ENCODE assay signal across 8 cellular contexts in genomic region chr17:32266389-32267269, GRCh38. TPM values are rescaled to one million over a fixed set of nuclear protein-coding genes. Genes with fewer than 3 reads are reported as not detected.
DNase-seq lines count a peak whose midpoint lies in the region; ATAC-seq and TF ChIP-seq lines count a peak whose summit lies in the region.

No MANE protein-coding gene starts in this region.

- H4K5ac ChIP-seq in H9 (ENCODE audit: insufficient read length, low read depth, low read length): no peak overlapping the region

- no peak overlapping the region for H3K27ac ChIP-seq in H9 (ENCODE audit: insufficient read length, low read depth, low read length)

- no peaks in the 10 kb centered on the region for H3K79me2 ChIP-seq in H9 (ENCODE audit: insufficient read depth, low read length)

- H3K9me3 Mint-ChIP-seq in H9 (no peaks in the 10 kb centered on the region), nephron progenitor cell (no peaks in the 10 kb centered on the region)
- H3K9me3 Mint-ChIP-seq in T-helper 1 cell treated with Interleukin-12 subunit alpha and Interleukin-12 subunit beta and Interleukin-4 antibody, amounts not matched to agents 30 μg/mL and 1 μg/mL, for 36 hours: no peaks in the 10 kb centered on the region
- H3K9me3 Mint-ChIP-seq in effector memory CD8-positive, alpha-beta T cell: no peaks in the 10 kb centered on the region

- H3K14ac ChIP-seq in H9 (ENCODE audit: insufficient read depth, low read length): no peak overlapping the region

- H3K4me3 Mint-ChIP-seq in H9 (peak overlapping the region; percentile 74 to 85), nephron progenitor cell (peak overlapping the region; percentile 77)
- peak overlapping the region; percentile 78 for H3K4me3 Mint-ChIP-seq in T-helper 1 cell treated with Interleukin-12 subunit alpha and Interleukin-12 subunit beta and Interleukin-4 antibody, amounts not matched to agents 30 μg/mL and 1 μg/mL, for 36 hours
- H3K4me3 Mint-ChIP-seq in effector memory CD8-positive, alpha-beta T cell: peak overlapping the region; percentile 77 to 83

- H3K27me3 Mint-ChIP-seq in H9 (ENCODE audit: low read depth) (peaks cover 78% of the 10 kb centered on the region), nephron progenitor cell (ENCODE audit: low read depth, poor library complexity) (peaks cover 81% of the 10 kb centered on the region)
- peaks cover 87% of the 10 kb centered on the region for H3K27me3 Mint-ChIP-seq in T-helper 1 cell treated with Interleukin-12 subunit alpha and Interleukin-12 subunit beta and Interleukin-4 antibody, amounts not matched to agents 30 μg/mL and 1 μg/mL, for 36 hours (ENCODE audit: low read depth)
- peaks cover 43 to 58% of the 10 kb centered on the region in 2 donors for H3K27me3 Mint-ChIP-seq in effector memory CD8-positive, alpha-beta T cell

- no peak overlapping the region for H3K23ac ChIP-seq in H9 (ENCODE audit: insufficient read length, low read depth, low read length)

- H3K9ac ChIP-seq in H9 (ENCODE audit: extremely low read depth, insufficient read length, low read length): no peak overlapping the region

- H2BK5ac ChIP-seq in H9 (ENCODE audit: insufficient read length, low read length): no peak overlapping the region

- H3K36me3 Mint-ChIP-seq in H9 (ENCODE audit: insufficient read depth in 1 of 3, low read depth in 3 of 3) (peaks cover 0 to 9% (median 1%) of the 10 kb centered on the region in 3 experiments; a peak in 4 of 7 replicates), nephron progenitor cell (ENCODE audit: low read depth) (no peaks in the 10 kb centered on the region)
- H3K36me3 Mint-ChIP-seq in T-helper 1 cell treated with Interleukin-12 subunit alpha and Interleukin-12 subunit beta and Interleukin-4 antibody, amounts not matched to agents 30 μg/mL and 1 μg/mL, for 36 hours (ENCODE audit: low read depth): peaks cover 2% of the 10 kb centered on the region
- no peaks in the 10 kb centered on the region for H3K36me3 Mint-ChIP-seq in effector memory CD8-positive, alpha-beta T cell (ENCODE audit: insufficient read depth)

- H4K91ac ChIP-seq in H9 (ENCODE audit: insufficient read length, low read depth, low read length): no peak overlapping the region

- H3K18ac ChIP-seq in H9 (ENCODE audit: insufficient read length, low read depth, low read length): no peak overlapping the region

- H3K23me2 ChIP-seq in H9 (ENCODE audit: insufficient read length, low read depth, low read length, poor library complexity, severe bottlenecking): peaks cover 14% of the 10 kb centered on the region

- no CpG with 5 or more reads among the region's 78 CpGs for WGBS in H9 (ENCODE audit: extremely low coverage, insufficient read length, low lambda C conversion rate)

- peaks cover 6% of the 10 kb centered on the region; the same call in 1 of the 2 replicates for H3K27me3 ChIP-seq in H9 (ENCODE audit: insufficient read depth, low read length)

- H3K4me2 ChIP-seq in H9 (ENCODE audit: insufficient read depth, insufficient read length, low read length): peak overlapping the region; percentile 73

- peak; percentile 51 for ATAC-seq in effector memory CD8-positive, alpha-beta T cell (replicated peaks)
- no peak for ATAC-seq in HG03139 (IDR thresholded peaks at IDR 0.05; ENCODE audit: unreplicated experiment)

- TF ChIP-seq CTCF in H9 (conservative IDR thresholded peaks at IDR 0.05): no peak
- no peak for TF ChIP-seq CTCF in nephron progenitor cell (IDR thresholded peaks at IDR 0.05)

- H3K9me3 ChIP-seq in H9 (ENCODE audit: control insufficient read depth, low read depth, low read length): no peaks in the 10 kb centered on the region

- H2BK20ac ChIP-seq in H9 (ENCODE audit: low read depth, low read length, poor library complexity, severe bottlenecking): no peak overlapping the region

- peaks cover 45 to 49% of the 10 kb centered on the region in 2 experiments for H3K4me1 Mint-ChIP-seq in H9
- H3K4me1 Mint-ChIP-seq in T-helper 1 cell treated with Interleukin-12 subunit alpha and Interleukin-12 subunit beta and Interleukin-4 antibody, amounts not matched to agents 30 μg/mL and 1 μg/mL, for 36 hours (ENCODE audit: low read depth): peaks cover 15% of the 10 kb centered on the region
- H3K4me1 Mint-ChIP-seq in effector memory CD8-positive, alpha-beta T cell (ENCODE audit: low read depth in 2 of 2): peaks cover 16 to 19% of the 10 kb centered on the region in 2 donors
- peaks cover 46% of the 10 kb centered on the region for H3K4me1 Mint-ChIP-seq in nephron progenitor cell

- no peak overlapping the region for H3K56ac ChIP-seq in H9 (ENCODE audit: insufficient read length, low read depth, low read length)

- no peak overlapping the region for H3T11ph ChIP-seq in H9 (ENCODE audit: low read length)

- H3K4me1 ChIP-seq in H9 (ENCODE audit: insufficient read depth, low read length): peaks cover 8% of the 10 kb centered on the region; the same call in 1 of the 2 replicates

- DNase-seq in H9: peak; percentile 69
- DNase-seq in effector memory CD8-positive, alpha-beta T cell: peak in 1 of 3 experiments; percentile 19
- DNase-seq in nephron progenitor cell: peak; percentile 79
- no peak for DNase-seq in inferior parietal cortex (ENCODE audit: extremely low spot score)
- DNase-seq in activated gamma-delta T cell (lab: John Stamatoyannopoulos, UW): no peak
- DNase-seq in NCI-H526 treated with DMSO at 0.1 percent for 48 hours (lab: John Stamatoyannopoulos, UW): no peak

- H4K20me1 ChIP-seq in H9 (ENCODE audit: control insufficient read depth, insufficient read depth, insufficient read length): no peaks in the 10 kb centered on the region

- no peak overlapping the region for H2BK120ac ChIP-seq in H9 (ENCODE audit: low read depth, low read length, poor library complexity, severe bottlenecking)

- no peak overlapping the region; a peak in 2 of 7 replicates for H3K27ac Mint-ChIP-seq in H9
- H3K27ac Mint-ChIP-seq in T-helper 1 cell treated with Interleukin-12 subunit alpha and Interleukin-12 subunit beta and Interleukin-4 antibody, amounts not matched to agents 30 μg/mL and 1 μg/mL, for 36 hours: no peak overlapping the region
- no peak overlapping the region for H3K27ac Mint-ChIP-seq in effector memory CD8-positive, alpha-beta T cell
- no peak overlapping the region for H3K27ac Mint-ChIP-seq in nephron progenitor cell

- H4K8ac ChIP-seq in H9 (replicated peaks; ENCODE audit: insufficient read length, low read depth, low read length): no peak overlapping the region

- H3K79me1 ChIP-seq in H9 (ENCODE audit: insufficient read depth, low read depth, low read length, poor library complexity, severe bottlenecking): no peaks in the 10 kb centered on the region

- no peak overlapping the region for H3K4ac ChIP-seq in H9 (ENCODE audit: low read depth, low read length)

- H2BK12ac ChIP-seq in H9 (ENCODE audit: insufficient read length, low read depth, low read length): no peak overlapping the region

- no peak overlapping the region for H2AK5ac ChIP-seq in H9 (ENCODE audit: insufficient read length, low read length)

- H2BK15ac ChIP-seq in H9 (ENCODE audit: low read depth, low read length): no peak overlapping the region

- H2AFZ ChIP-seq in H9 (ENCODE audit: low read length): no peak overlapping the region

RNA-seq across cellular contexts. Expression of gene RHBDL3, which starts 1.0 kb away (rescaled TPM):
- total RNA-seq in H9 (2021): 8.7 and 12.5 TPM in 2 replicates

Comparison
In these comparisons a context has a peak if more than half of its experiments do, and no peak if none do; other contexts are left out.
1. DNase-seq: peak in H9 (single experiment) and nephron progenitor cell (single experiment); none in inferior parietal cortex (single experiment), activated gamma-delta T cell (single experiment) and NCI-H526 treated with DMSO at 0.1 percent for 48 hours (single experiment).
2. Peak in every context shown above with its lines, with median percentiles within 50 percentile points of each other: H3K4me3 Mint-ChIP-seq.